8 cellular contexts compared by ENCODE assay signal in genomic region chr6:26284537-26285142, GRCh38.
A peak's percentile ranks its signal among the peaks of the same experiment; 100 is the strongest.
DNase-seq lines count a peak whose midpoint lies in the region; ATAC-seq, FAIRE-seq and TF ChIP-seq lines count a peak whose summit lies in the region.

No MANE protein-coding gene starts in this region.

- intact Hi-C loops in pancreas (cut with DNase I): no loop called here

- no peak for FAIRE-seq in pancreas (lab: Jason Lieb, UNC)

- WGBS in pancreas, 2 donors: 3 to 5% methylated on average over 23 of the region's 23 CpGs

- H3K4me3 ChIP-seq in OCI-LY3 (ENCODE audit: low read length): peak overlapping the region; percentile 92
- peak overlapping the region; percentile 29 to 65 (median 56) for H3K4me3 ChIP-seq in pancreas

- peak overlapping the region; percentile 97 for H3K27ac ChIP-seq in OCI-LY3 (ENCODE audit: low read length)
- peak overlapping the region; percentile 71 to 91 (median 80) for H3K27ac ChIP-seq in pancreas

- H3K4me1 ChIP-seq in OCI-LY3 (ENCODE audit: low read length) (peaks cover 6% of the 10 kb centered on the region), pancreas (peaks cover 0 to 5% (median 0%) of the 10 kb centered on the region in 3 donors)

- no peaks in the 10 kb centered on the region for H3K79me2 ChIP-seq in OCI-LY3 (ENCODE audit: low read length)

- no peak for ATAC-seq in activated CD4-positive, CD25-positive, alpha-beta regulatory T cell treated with anti-CD3 and anti-CD28 coated beads, Interleukin-2, amount 50 U/mL, for 24 hours
- peak in 3 of 4 donors; percentile 2 to 18 (median 11) for ATAC-seq in pancreas
- ATAC-seq in HG03571 (IDR thresholded peaks at IDR 0.05; ENCODE audit: unreplicated experiment): no peak
- ATAC-seq in HG02678 (IDR thresholded peaks at IDR 0.05; ENCODE audit: unreplicated experiment): no peak

- no peak for TF ChIP-seq CTCF in OCI-LY3 (IDR thresholded peaks at IDR 0.05; ENCODE audit: low read depth, low read length)
- no peak for TF ChIP-seq CTCF in pancreas (IDR thresholded peaks at IDR 0.05)

- DNase-seq in activated CD4-positive, CD25-positive, alpha-beta regulatory T cell (lab: John Stamatoyannopoulos, UW): peak in 3 of 4 experiments; percentile 6 to 27 (median 9)
- peak; percentile 52 for DNase-seq in activated naive CD4-positive, alpha-beta T cell treated with Interleukin-2 at 50 U/mL for 16 hours
- DNase-seq in glomerular visceral epithelial cell (ENCODE audit: extremely low spot score) (peak; percentile 51), pancreas (peak in 4 of 6 donors; percentile 31 to 68 (median 44))

- peak overlapping the region; percentile 91 for H3K9ac ChIP-seq in OCI-LY3 (ENCODE audit: low read length)

- no peaks in the 10 kb centered on the region for H4K20me1 ChIP-seq in OCI-LY3 (ENCODE audit: insufficient read depth, low read length)

- H2AFZ ChIP-seq in OCI-LY3 (ENCODE audit: low read depth, low read length): 0 out of 2 replicates have a peak overlapping the region, but pooled peaks have one; percentile 3

- H3K9me3 ChIP-seq in OCI-LY3 (ENCODE audit: insufficient read depth, low read length) (peaks cover 4% of the 10 kb centered on the region; the same call in 1 of the 2 replicates), pancreas (no peaks in the 10 kb centered on the region)

- H3K4me2 ChIP-seq in OCI-LY3 (ENCODE audit: low read length): peak overlapping the region; percentile 96

- H3K36me3 ChIP-seq in OCI-LY3 (replicated peaks; ENCODE audit: low read depth, low read length) (peaks cover 2% of the 10 kb centered on the region), pancreas (no peaks in the 10 kb centered on the region)

- H3K27me3 ChIP-seq in OCI-LY3 (ENCODE audit: low read depth, low read length) (no peaks in the 10 kb centered on the region), pancreas (no peaks in the 10 kb centered on the region)

Comparison
In these comparisons a context has a peak if more than half of its experiments do, and no peak if none do; other contexts are left out.
1. ATAC-seq: peak in pancreas (3 of 4); none in activated CD4-positive, CD25-positive, alpha-beta regulatory T cell treated with anti-CD3 and anti-CD28 coated beads, Interleukin-2, amount 50 U/mL, for 24 hours (0 of 2), HG03571 (single experiment) and HG02678 (single experiment).
2. Peak in every context shown above with its lines, with median percentiles within 50 percentile points of each other: DNase-seq.